ENCODE assay signal across 13 cellular contexts in the genomic region with DNA sequence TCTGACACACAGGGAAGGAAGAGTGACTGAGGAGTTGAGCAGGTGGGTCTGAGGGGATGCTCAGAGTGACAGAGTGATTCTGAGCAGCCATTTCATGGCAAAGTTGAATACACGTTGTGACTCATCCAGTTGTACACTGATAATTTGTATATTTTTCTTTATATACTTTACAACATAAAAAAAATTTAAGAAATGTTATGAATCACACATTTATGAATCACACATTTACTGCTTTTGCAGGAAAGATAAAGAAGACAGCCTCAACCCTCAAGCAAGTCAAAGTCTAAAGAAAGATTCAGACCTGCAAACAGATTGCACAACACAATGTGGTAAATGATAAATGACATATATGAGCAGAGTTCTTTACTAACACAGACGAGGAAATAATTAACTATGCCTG.
DNase-seq lines count a peak whose midpoint lies in the region; ATAC-seq and TF ChIP-seq lines count a peak whose summit lies in the region.
"Had no signal": no experiment of that assay in that cellular context is flagged by ENCODE, and none has a peak within 500 bp of the region (broad histone marks: within the 10 kb centered on the region; RNA-seq: fewer than 3 reads in every experiment).

No MANE protein-coding gene starts in this region.

- ATAC-seq in SK-N-SH treated with all-trans-retinoic acid at 6 μM for 48 hours (no peak), GM19463 (IDR thresholded peaks at IDR 0.05; ENCODE audit: unreplicated experiment) (no peak), GM18907 (IDR thresholded peaks at IDR 0.05; ENCODE audit: unreplicated experiment) (no peak)
- ATAC-seq: naive thymus-derived CD4-positive, alpha-beta T cell; stimulated activated naive CD8-positive, alpha-beta T cell treated with anti-CD3 and anti-CD28 coated beads, Interleukin-15, amount 100 ng/mL, for 72 hours had no signal

- no peak for TF ChIP-seq CTCF in AG09319 (IDR thresholded peaks at IDR 0.05; ENCODE audit: low read depth, low read length)
- TF ChIP-seq CTCF in astrocyte of the spinal cord (IDR thresholded peaks at IDR 0.05; ENCODE audit: low read depth, low read length), result no peak

- in situ Hi-C loops in astrocyte of the spinal cord (cut with HindIII; ENCODE audit: low sequenced_read_pairs), result no loop called here

- peak; percentile 14 for DNase-seq in AG09319 (ENCODE audit: extremely low read depth, low read depth)
- peak; percentile 81 for DNase-seq in HS-27A (ENCODE audit: low read depth)
- peak; percentile 51 for DNase-seq in astrocyte of the spinal cord (ENCODE audit: low read depth, low spot score)
- DNase-seq in kidney tubule cell (ENCODE audit: low spot score), result peak; percentile 74
- no peak for DNase-seq in NCI-H526 (lab: John Stamatoyannopoulos, UW)
- DNase-seq: activated CD4-positive, alpha-beta T cell treated with anti-CD3 and anti-CD28 coated beads for 4 hours; activated gamma-delta T cell; naive thymus-derived CD4-positive, alpha-beta T cell; SJCRH30; stimulated activated naive CD8-positive, alpha-beta T cell treated with anti-CD3 and anti-CD28 coated beads, Interleukin-15, amount 100 ng/mL, for 72 hours had no signal

- H3K4me3 ChIP-seq in astrocyte of the spinal cord (ENCODE audit: low read depth, low read length), result no peak overlapping the region
- H3K4me3 ChIP-seq: SJCRH30 had no signal

TF ChIP-seq in SK-N-SH treated with all-trans-retinoic acid at 6 μM for 48 hours, 23 proteins besides CTCF, POLR2A, EP300 and RAD21:
- no peak for TF ChIP-seq TCF4 (CRISPR knock-in tag; IDR thresholded peaks at IDR 0.05; ENCODE audit: borderline replicate concordance)
- no peak for TF ChIP-seq RARB (CRISPR knock-in tag; IDR thresholded peaks at IDR 0.05)
- TF ChIP-seq ZNF8 (CRISPR knock-in tag; IDR thresholded peaks at IDR 0.05), result no peak
TF ChIP-seq in SK-N-SH treated with all-trans-retinoic acid at 6 μM for 48 hours: peak in this region for 0.

Comparison
In these comparisons a context has a peak if more than half of its experiments do, and no peak if none do; other contexts are left out.
1. DNase-seq: peak in AG09319 (single experiment), HS-27A (single experiment), astrocyte of the spinal cord (single experiment) and kidney tubule cell (single experiment); none in NCI-H526 (0 of 2).